ENCODE assay signal across 1 cellular context in genomic region chr9:131361202-131361833, GRCh38.
TF ChIP-seq lines count a peak whose summit lies in the region.

No MANE protein-coding gene starts in this region.

TF ChIP-seq in K562, 482 proteins besides CTCF, POLR2A, EP300 and RAD21 (continued from another document):
- TF ChIP-seq CHD7 (IDR thresholded peaks at IDR 0.05; ENCODE audit: low read depth, low read length): no peak
- TF ChIP-seq VEZF1 (CRISPR knock-in tag; IDR thresholded peaks at IDR 0.05): peak; percentile 11; the same call in 1 of the 2 replicates
